In genomic region chr18:13243363-13243762, GRCh38 we compare ENCODE assay signal across 19 cellular contexts. TPM values are rescaled to one million over a fixed set of nuclear protein-coding genes. Genes with fewer than 3 reads are reported as not detected.
A peak's percentile ranks its signal among the peaks of the same experiment; 100 is the strongest.
DNase-seq lines count a peak whose midpoint lies in the region; ATAC-seq, FAIRE-seq and TF ChIP-seq lines count a peak whose summit lies in the region.
"Had no signal": no experiment of that assay in that cellular context is flagged by ENCODE, and none has a peak within 500 bp of the region (broad histone marks: within the 10 kb centered on the region; RNA-seq: fewer than 3 reads in every experiment).

No MANE protein-coding gene starts in this region.

- no peaks in the 10 kb centered on the region for H3K9me3 Mint-ChIP-seq in activated naive CD8-positive, alpha-beta T cell treated with anti-CD3 and anti-CD28 coated beads, Interleukin-2, amount 10 ng/mL, durations not matched to agents 7 days and 5 days
- H3K9me3 Mint-ChIP-seq in activated naive CD8-positive, alpha-beta T cell treated with anti-CD3 and anti-CD28 coated beads, Interleukin-2, amount 50 U/mL, for 24 hours: peaks cover 5% of the 10 kb centered on the region
- H3K9me3 Mint-ChIP-seq: CD4-positive, alpha-beta T cell had no signal

- H4K20me1 ChIP-seq in Karpas-422 (ENCODE audit: insufficient read depth, low read depth, low read length): no peaks in the 10 kb centered on the region

- H2AFZ ChIP-seq in Karpas-422 (ENCODE audit: low read length): no peak overlapping the region
- H2AFZ ChIP-seq in trophoblast cell (ENCODE audit: insufficient read depth, low read length, poor library complexity): no peak overlapping the region
- H2AFZ ChIP-seq: GM23248 had no signal

- no peak overlapping the region for H4K8ac ChIP-seq in trophoblast cell (ENCODE audit: low read depth, low read length)

- POLR2A ChIA-PET in activated naive CD8-positive, alpha-beta T cell treated with anti-CD3 and anti-CD28 coated beads, Interleukin-2, amount 10 ng/mL, durations not matched to agents 7 days and 5 days (lab: Charles Lee): no interaction called here
- POLR2A ChIA-PET in HEK293T (lab: Yijun Ruan, JAX): no interaction called here

- H3K79me2 ChIP-seq in Karpas-422 (ENCODE audit: low read length) (no peaks in the 10 kb centered on the region), trophoblast cell (ENCODE audit: control insufficient read depth, insufficient read depth, low read length, poor library complexity) (no peaks in the 10 kb centered on the region)

- no peaks in the 10 kb centered on the region for H3K27me3 Mint-ChIP-seq in activated naive CD8-positive, alpha-beta T cell treated with anti-CD3 and anti-CD28 coated beads, Interleukin-2, amount 10 ng/mL, durations not matched to agents 7 days and 5 days
- H3K27me3 Mint-ChIP-seq in activated naive CD8-positive, alpha-beta T cell treated with anti-CD3 and anti-CD28 coated beads, Interleukin-2, amount 50 U/mL, for 24 hours: no peaks in the 10 kb centered on the region
- H3K27me3 Mint-ChIP-seq: B cell; CD4-positive, alpha-beta T cell had no signal

- no peaks in the 10 kb centered on the region for H3K9me2 ChIP-seq in Karpas-422 (replicated peaks; ENCODE audit: insufficient read depth, low read length)

- H3K4me2 ChIP-seq in Karpas-422 (ENCODE audit: low read depth, low read length, poor library complexity, severe bottlenecking) (no peak overlapping the region), trophoblast cell (ENCODE audit: low read length) (no peak overlapping the region)

- DNase-seq in activated naive CD8-positive, alpha-beta T cell treated with anti-CD3 and anti-CD28 coated beads, Interleukin-2, amount 10 ng/mL, durations not matched to agents 7 days and 5 days: peak; percentile 0
- DNase-seq in activated naive CD8-positive, alpha-beta T cell treated with anti-CD3 and anti-CD28 coated beads, Interleukin-2, amount 50 U/mL, for 24 hours: no peak
- DNase-seq in Karpas-422: peak; percentile 27
- DNase-seq in trophoblast cell: no peak
- DNase-seq in NCI-H748 treated with DMSO at 0.1 percent for 48 hours (lab: John Stamatoyannopoulos, UW): no peak
- no peak for DNase-seq in HEK293T (ENCODE audit: extremely low spot score)
- DNase-seq in GM12891 (ENCODE audit: insufficient read length, low spot score): no peak
- DNase-seq: C1 segment of cervical spinal cord; Calu3; CD4-positive, alpha-beta T cell; DMS79; GM23248 had no signal

- no peak overlapping the region for H2BK12ac ChIP-seq in trophoblast cell (ENCODE audit: low read length)

- no peak for ATAC-seq in activated naive CD8-positive, alpha-beta T cell treated with anti-CD3 and anti-CD28 coated beads, Interleukin-2, amount 10 ng/mL, durations not matched to agents 7 days and 5 days (ENCODE audit: low read depth)
- no peak for ATAC-seq in activated naive CD8-positive, alpha-beta T cell treated with anti-CD3 and anti-CD28 coated beads, Interleukin-2, amount 50 U/mL, for 24 hours
- ATAC-seq: GM12878 had no signal

- no peaks in the 10 kb centered on the region for H3K4me1 Mint-ChIP-seq in activated naive CD8-positive, alpha-beta T cell treated with anti-CD3 and anti-CD28 coated beads, Interleukin-2, amount 10 ng/mL, durations not matched to agents 7 days and 5 days
- H3K4me1 Mint-ChIP-seq in activated naive CD8-positive, alpha-beta T cell treated with anti-CD3 and anti-CD28 coated beads, Interleukin-2, amount 50 U/mL, for 24 hours: no peaks in the 10 kb centered on the region
- H3K4me1 Mint-ChIP-seq: B cell had no signal

- H3K4me3 ChIP-seq in Karpas-422 (ENCODE audit: low read length): no peak overlapping the region
- peak overlapping the region; percentile 30 for H3K4me3 ChIP-seq in trophoblast cell (ENCODE audit: low read depth, low read length)
- H3K4me3 ChIP-seq: GM12878, GM23248 had no signal

- no peak overlapping the region for H3K4ac ChIP-seq in trophoblast cell (ENCODE audit: low read depth, low read length)

- peaks cover 3% of the 10 kb centered on the region for H3K36me3 Mint-ChIP-seq in activated naive CD8-positive, alpha-beta T cell treated with anti-CD3 and anti-CD28 coated beads, Interleukin-2, amount 10 ng/mL, durations not matched to agents 7 days and 5 days
- H3K36me3 Mint-ChIP-seq in activated naive CD8-positive, alpha-beta T cell treated with anti-CD3 and anti-CD28 coated beads, Interleukin-2, amount 50 U/mL, for 24 hours (ENCODE audit: low read depth): no peaks in the 10 kb centered on the region

- no peak for TF ChIP-seq POLR2A in GM12891 (IDR thresholded peaks at IDR 0.05; ENCODE audit: low read depth, low read length)

- H3K23ac ChIP-seq in trophoblast cell (ENCODE audit: low read length): no peak overlapping the region

- H3K9ac ChIP-seq in Karpas-422 (ENCODE audit: low read length): no peak overlapping the region
- H3K9ac ChIP-seq in trophoblast cell (ENCODE audit: low read length): no peak overlapping the region
- H3K9ac ChIP-seq: GM23248 had no signal

- CTCF ChIA-PET in HEK293T (lab: Yijun Ruan, JAX): no interaction called here

- H3K27ac ChIP-seq in Karpas-422 (ENCODE audit: low read length) (no peak overlapping the region), trophoblast cell (ENCODE audit: low read depth, low read length) (no peak overlapping the region)
- H3K27ac ChIP-seq: GM23248 had no signal

- no peak for FAIRE-seq in GM12891 (lab: Jason Lieb, UNC)
- FAIRE-seq: A204.1, GM12878, GM19239, H54, HTR-8/SVneo had no signal

- H3K4me1 ChIP-seq in Karpas-422 (ENCODE audit: low read length) (no peaks in the 10 kb centered on the region), trophoblast cell (ENCODE audit: control insufficient read depth in 1 of 2, insufficient read depth in 2 of 2, low read length in 2 of 2) (peaks cover 9% of the 10 kb centered on the region in 2 experiments)

- no peak overlapping the region for H2BK120ac ChIP-seq in trophoblast cell (ENCODE audit: insufficient read depth, low read length, poor library complexity)

- H3K79me1 ChIP-seq in trophoblast cell (ENCODE audit: low read length): no peaks in the 10 kb centered on the region

- no peak overlapping the region for H2BK5ac ChIP-seq in trophoblast cell (ENCODE audit: low read depth, low read length, poor library complexity)

- H4K12ac ChIP-seq in trophoblast cell (ENCODE audit: low read depth, low read length): no peak overlapping the region

- no peak overlapping the region for H3K18ac ChIP-seq in trophoblast cell (ENCODE audit: low read length)

- H3K9me3 ChIP-seq in Karpas-422 (ENCODE audit: low read length) (no peaks in the 10 kb centered on the region), trophoblast cell (ENCODE audit: insufficient read depth, low read depth, low read length) (peaks cover 2% of the 10 kb centered on the region)

- no peak overlapping the region for H4K91ac ChIP-seq in trophoblast cell (ENCODE audit: low read depth, low read length)

- H3K36me3 ChIP-seq in Karpas-422 (ENCODE audit: insufficient read depth, low read length) (no peaks in the 10 kb centered on the region), trophoblast cell (ENCODE audit: control insufficient read depth in 1 of 2, insufficient read depth in 2 of 2, low read length in 2 of 2) (peaks cover 0 to 3% of the 10 kb centered on the region in 2 experiments)

- WGBS in trophoblast cell (ENCODE audit: extremely low coverage, insufficient coverage, insufficient read length): 96% methylated on average over 7 of the region's 9 CpGs

- H3K4me3 Mint-ChIP-seq in activated naive CD8-positive, alpha-beta T cell treated with anti-CD3 and anti-CD28 coated beads, Interleukin-2, amount 10 ng/mL, durations not matched to agents 7 days and 5 days: no peak overlapping the region
- no peak overlapping the region for H3K4me3 Mint-ChIP-seq in activated naive CD8-positive, alpha-beta T cell treated with anti-CD3 and anti-CD28 coated beads, Interleukin-2, amount 50 U/mL, for 24 hours
- H3K4me3 Mint-ChIP-seq: B cell; CD4-positive, alpha-beta T cell had no signal

- H2AK5ac ChIP-seq in trophoblast cell (ENCODE audit: low read length): no peak overlapping the region

- H3K27ac Mint-ChIP-seq in activated naive CD8-positive, alpha-beta T cell treated with anti-CD3 and anti-CD28 coated beads, Interleukin-2, amount 10 ng/mL, durations not matched to agents 7 days and 5 days: no peak overlapping the region
- H3K27ac Mint-ChIP-seq in activated naive CD8-positive, alpha-beta T cell treated with anti-CD3 and anti-CD28 coated beads, Interleukin-2, amount 50 U/mL, for 24 hours: no peak overlapping the region
- H3K27ac Mint-ChIP-seq: B cell; CD4-positive, alpha-beta T cell had no signal

- H3K27me3 ChIP-seq in Karpas-422 (ENCODE audit: low read length) (no peaks in the 10 kb centered on the region), trophoblast cell (ENCODE audit: insufficient read depth, low read length) (no peaks in the 10 kb centered on the region)

- H3K14ac ChIP-seq in trophoblast cell (ENCODE audit: low read length): no peak overlapping the region

TF ChIP-seq in HEK293T, 16 proteins besides CTCF, POLR2A, EP300 and RAD21:
- TF ChIP-seq NFRKB (IDR thresholded peaks at IDR 0.05) (no peak), SUZ12 (IDR thresholded peaks at IDR 0.05) (no peak)

TF ChIP-seq in GM12891, 5 proteins besides CTCF, POLR2A, EP300 and RAD21:
- no peak for TF ChIP-seq POU2F2 (IDR thresholded peaks at IDR 0.05; ENCODE audit: low read depth, low read length)
- TF ChIP-seq PAX5 (IDR thresholded peaks at IDR 0.05; ENCODE audit: insufficient read depth, low read length, severe bottlenecking): no peak
- no peak for TF ChIP-seq SPI1 (IDR thresholded peaks at IDR 0.05; ENCODE audit: low read depth, low read length)
- TF ChIP-seq POLR2AphosphoS5 (IDR thresholded peaks at IDR 0.05; ENCODE audit: low read depth, low read length): no peak
- no peak for TF ChIP-seq TAF1 (IDR thresholded peaks at IDR 0.05; ENCODE audit: low read depth, low read length)
TF ChIP-seq in GM12891: peak in this region for 0.

RNA-seq across cellular contexts. Expression of gene LDLRAD4, which starts 24.8 kb away (rescaled TPM):
- 10 to 100 TPM; 40.3 to 44.3 TPM for total RNA-seq in activated naive CD8-positive, alpha-beta T cell treated with anti-CD3 and anti-CD28 coated beads, Interleukin-2, amount 10 ng/mL, durations not matched to agents 7 days and 5 days
- total RNA-seq in Karpas-422 (2014; rRNA removed; shearing (Covaris generic); ENCODE audit: low replicate concordance): 204 and 269 TPM in 2 replicates
- polyA plus RNA-seq in trophoblast cell (2013): 6.9 and 7.5 TPM in 2 replicates
- 31.0 TPM for polyA plus RNA-seq in GM12891 (2012; ENCODE audit: low read depth, missing spikeins)
- total RNA-seq: G401, GM23248 had no signal
- polyA plus RNA-seq: GM23248 had no signal

Comparison
In these comparisons a context has a peak if more than half of its experiments do, and no peak if none do; other contexts are left out.
1. DNase-seq: peak in activated naive CD8-positive, alpha-beta T cell treated with anti-CD3 and anti-CD28 coated beads, Interleukin-2, amount 10 ng/mL, durations not matched to agents 7 days and 5 days (single experiment) and Karpas-422 (single experiment); none in activated naive CD8-positive, alpha-beta T cell treated with anti-CD3 and anti-CD28 coated beads, Interleukin-2, amount 50 U/mL, for 24 hours (single experiment), trophoblast cell (0 of 2), NCI-H748 treated with DMSO at 0.1 percent for 48 hours (single experiment), HEK293T (single experiment) and GM12891 (single experiment).